ENCODE assay signal across 27 cellular contexts in genomic region chr4:72577211-72577610, GRCh38. TPM values are rescaled to one million over a fixed set of nuclear protein-coding genes. Genes with fewer than 3 reads are reported as not detected.
"Had no signal": no experiment of that assay in that cellular context is flagged by ENCODE, and none has a peak within 500 bp of the region (broad histone marks: within the 10 kb centered on the region; RNA-seq: fewer than 3 reads in every experiment).

No MANE protein-coding gene starts in this region.

- DNase-seq: dermis blood vessel endothelial cell; effector memory CD4-positive, alpha-beta T cell; erythroblast; esophagus squamous epithelium; foreskin melanocyte; head of caudate nucleus; kidney; mucosa of descending colon; naive B cell; stimulated activated CD4-positive, alpha-beta T cell treated with anti-CD3 and anti-CD28 coated beads, Interleukin-4, amount 100 ng/mL, for 4 hours; stimulated activated naive CD8-positive, alpha-beta T cell treated with anti-CD3 and anti-CD28 coated beads, Interleukin-15, Interleukin-2, amounts not matched to agents 100 U/mL and 50 U/mL, for 24 hours; substantia nigra; testis; tibial artery had no signal

- H3K4me3 Mint-ChIP-seq: central memory CD8-positive, alpha-beta T cell; memory B cell; mesothelial cell of epicardium; natural killer cell treated with Interleukin-12 subunit alpha and Interleukin-12 subunit beta and Interleukin-15 and Interleukin-18, amount 100 ng/mL, for 72 hours; neural progenitor cell; stimulated activated memory B cell treated with anti-CD40 and anti-IgM and Interleukin-4, amounts not matched to agents 10 μg/mL and 1 μg/mL and 100 μg/mL, for 72 hours; type B pancreatic cell had no signal

- H3K9me3 ChIP-seq: esophagus squamous epithelium, mucosa of descending colon, right atrium auricular region, testis, tibial artery had no signal

- H3K4me1 Mint-ChIP-seq: central memory CD8-positive, alpha-beta T cell; memory B cell; mesothelial cell of epicardium; naive B cell; stimulated activated memory B cell treated with anti-CD40 and anti-IgM and Interleukin-4, amounts not matched to agents 10 μg/mL and 1 μg/mL and 100 μg/mL, for 72 hours had no signal

- H3K27me3 Mint-ChIP-seq: central memory CD8-positive, alpha-beta T cell; natural killer cell treated with Interleukin-12 subunit alpha and Interleukin-12 subunit beta and Interleukin-15 and Interleukin-18, amount 100 ng/mL, for 72 hours; progenitor cell of endocrine pancreas; stimulated activated memory B cell treated with anti-CD40 and anti-IgM and Interleukin-4, amounts not matched to agents 10 μg/mL and 1 μg/mL and 100 μg/mL, for 72 hours; type B pancreatic cell had no signal

- H3K27ac ChIP-seq: coronary artery, esophagus squamous epithelium, neural progenitor cell, parathyroid adenoma, right atrium auricular region, testis, tibial artery had no signal

- H3K36me3 Mint-ChIP-seq: memory B cell; mesothelial cell of epicardium; naive B cell; natural killer cell treated with Interleukin-12 subunit alpha and Interleukin-12 subunit beta and Interleukin-15 and Interleukin-18, amount 100 ng/mL, for 72 hours; neural progenitor cell; stimulated activated memory B cell treated with anti-CD40 and anti-IgM and Interleukin-4, amounts not matched to agents 10 μg/mL and 1 μg/mL and 100 μg/mL, for 72 hours; type B pancreatic cell had no signal

- H3K9me3 Mint-ChIP-seq: central memory CD8-positive, alpha-beta T cell; memory B cell; mesothelial cell of epicardium; naive B cell; natural killer cell treated with Interleukin-12 subunit alpha and Interleukin-12 subunit beta and Interleukin-15 and Interleukin-18, amount 100 ng/mL, for 72 hours; neural progenitor cell; stimulated activated memory B cell treated with anti-CD40 and anti-IgM and Interleukin-4, amounts not matched to agents 10 μg/mL and 1 μg/mL and 100 μg/mL, for 72 hours; type B pancreatic cell had no signal

- H3K4me1 ChIP-seq: esophagus squamous epithelium, neural progenitor cell, parathyroid adenoma, right atrium auricular region, testis, tibial artery had no signal

- H3K4me3 ChIP-seq: coronary artery, esophagus squamous epithelium, lung, mucosa of descending colon, neural progenitor cell, right atrium auricular region, smooth muscle cell, testis, tibial artery had no signal

- H3K27me3 ChIP-seq: esophagus squamous epithelium, neural progenitor cell, right atrium auricular region, testis, tibial artery had no signal

- H3K27ac Mint-ChIP-seq: memory B cell; mesothelial cell of epicardium; naive B cell; natural killer cell treated with Interleukin-12 subunit alpha and Interleukin-12 subunit beta and Interleukin-15 and Interleukin-18, amount 100 ng/mL, for 72 hours; neural progenitor cell; progenitor cell of endocrine pancreas; stimulated activated memory B cell treated with anti-CD40 and anti-IgM and Interleukin-4, amounts not matched to agents 10 μg/mL and 1 μg/mL and 100 μg/mL, for 72 hours; type B pancreatic cell had no signal

- H2AFZ ChIP-seq: neural progenitor cell, parathyroid adenoma had no signal

- H3K36me3 ChIP-seq: esophagus squamous epithelium, neural progenitor cell, right atrium auricular region, tibial artery had no signal

- H3K4me2 ChIP-seq: neural progenitor cell, smooth muscle cell had no signal

- H3K9ac ChIP-seq: neural progenitor cell, parathyroid adenoma had no signal

RNA-seq across cellular contexts. Expression of gene ADAMTS3, which starts 8.2 kb away (rescaled TPM):
- total RNA-seq: natural killer cell treated with Interleukin-12 subunit alpha and Interleukin-12 subunit beta and Interleukin-15 and Interleukin-18, amount 100 ng/mL, for 72 hours had no signal
